26 cellular contexts compared by ENCODE assay signal in genomic region chr15:52445954-52446353, GRCh38.
"Had no signal": no experiment of that assay in that cellular context is flagged by ENCODE, and none has a peak within 500 bp of the region (broad histone marks: within the 10 kb centered on the region; RNA-seq: fewer than 3 reads in every experiment).

No MANE protein-coding gene starts in this region.

- H3K27ac Mint-ChIP-seq: activated naive CD4-positive, alpha-beta T cell treated with anti-CD3 and anti-CD28 coated beads, Interleukin-2, amount 10 ng/mL, durations not matched to agents 7 days and 5 days; activated naive CD8-positive, alpha-beta T cell treated with anti-CD3 and anti-CD28 coated beads, Interleukin-2, amount 10 ng/mL, durations not matched to agents 7 days and 5 days; activated T-helper 1 cell treated with anti-CD3 and anti-CD28 coated beads, Interleukin-12 subunit alpha, Interleukin-12 subunit beta, Interleukin-2, Interleukin-4 antibody, amounts not matched to agents 30 ng/mL and 10 ng/mL and 1 ng/mL, durations not matched to agents 14 hours and 24 hours and 36 hours; endodermal cell; nephron; stimulated activated naive B cell treated with anti-CD40 and anti-IgM and Interleukin-4, amounts not matched to agents 10 μg/mL and 1 μg/mL and 100 μg/mL, for 72 hours had no signal

- H3K4me3 ChIP-seq: heart right ventricle, left lung, sigmoid colon, stomach, transverse colon had no signal

- H3K27me3 ChIP-seq: brain microvascular endothelial cell, foreskin keratinocyte, heart right ventricle, left lung, sigmoid colon, stomach, transverse colon had no signal

- DNase-seq: activated CD4-positive, alpha-beta T cell treated with anti-CD3 and anti-CD28 coated beads for 48 hours; activated CD4-positive, alpha-beta T cell treated with anti-CD3 and anti-CD28 coated beads, Interleukin-2, amount 50 U/mL, for 48 hours; activated CD8-positive, alpha-beta memory T cell treated with anti-CD3 and anti-CD28 coated beads, Interleukin-2, amount 50 U/mL, for 4 hours; activated gamma-delta T cell; activated naive CD4-positive, alpha-beta T cell treated with anti-CD3 and anti-CD28 coated beads, Interleukin-2, amount 10 ng/mL, durations not matched to agents 7 days and 5 days; activated naive CD8-positive, alpha-beta T cell treated with anti-CD3 and anti-CD28 coated beads, Interleukin-2, amount 10 ng/mL, durations not matched to agents 7 days and 5 days; activated T-cell treated with anti-CD3 and anti-CD28 coated beads, Interleukin-2, amount 50 U/mL, for 1 hour; brain microvascular endothelial cell; caudate nucleus; cortex of kidney; endodermal cell; foreskin keratinocyte; heart right ventricle; left lung; sigmoid colon; stimulated activated CD4-positive, alpha-beta T cell treated with anti-CD3 and anti-CD28 coated beads, Interleukin-15, amount 100 ng/mL, for 24 hours; stimulated activated CD4-positive, alpha-beta T cell treated with anti-CD3 and anti-CD28 coated beads, Interleukin-2, amount 100 ng/mL, for 24 hours; stimulated activated naive B cell treated with anti-CD40 and anti-IgM and Interleukin-4, amounts not matched to agents 10 μg/mL and 1 μg/mL and 100 μg/mL, for 72 hours; stomach; T-helper 9 cell; transverse colon had no signal

- H3K9me3 Mint-ChIP-seq: activated naive CD4-positive, alpha-beta T cell treated with anti-CD3 and anti-CD28 coated beads, Interleukin-2, amount 10 ng/mL, durations not matched to agents 7 days and 5 days; activated naive CD8-positive, alpha-beta T cell treated with anti-CD3 and anti-CD28 coated beads, Interleukin-2, amount 10 ng/mL, durations not matched to agents 7 days and 5 days; activated T-helper 1 cell treated with anti-CD3 and anti-CD28 coated beads, Interleukin-12 subunit alpha, Interleukin-12 subunit beta, Interleukin-2, Interleukin-4 antibody, amounts not matched to agents 30 ng/mL and 10 ng/mL and 1 ng/mL, durations not matched to agents 14 hours and 24 hours and 36 hours; stimulated activated naive B cell treated with anti-CD40 and anti-IgM and Interleukin-4, amounts not matched to agents 10 μg/mL and 1 μg/mL and 100 μg/mL, for 72 hours had no signal

- H3K36me3 ChIP-seq: brain microvascular endothelial cell, heart right ventricle, left lung, sigmoid colon, stomach, transverse colon had no signal

- H3K9me3 ChIP-seq: left lung, sigmoid colon, stomach, transverse colon had no signal

- H3K4me1 Mint-ChIP-seq: nephron had no signal

- H3K27me3 Mint-ChIP-seq: activated naive CD4-positive, alpha-beta T cell treated with anti-CD3 and anti-CD28 coated beads, Interleukin-2, amount 10 ng/mL, durations not matched to agents 7 days and 5 days; activated naive CD8-positive, alpha-beta T cell treated with anti-CD3 and anti-CD28 coated beads, Interleukin-2, amount 10 ng/mL, durations not matched to agents 7 days and 5 days; stimulated activated naive B cell treated with anti-CD40 and anti-IgM and Interleukin-4, amounts not matched to agents 10 μg/mL and 1 μg/mL and 100 μg/mL, for 72 hours had no signal

- H3K27ac ChIP-seq: brain microvascular endothelial cell, foreskin keratinocyte, left lung, sigmoid colon, stomach, transverse colon, VCaP had no signal

- ATAC-seq: activated CD4-positive, CD25-positive, alpha-beta regulatory T cell treated with anti-CD3 and anti-CD28 coated beads, Interleukin-2, amount 50 U/mL, for 24 hours; esophagus mucosa; foreskin keratinocyte; left lung; stimulated activated naive B cell treated with anti-CD40 and anti-IgM and Interleukin-4, amounts not matched to agents 10 μg/mL and 1 μg/mL and 100 μg/mL, for 72 hours had no signal

- H3K4me3 Mint-ChIP-seq: activated naive CD4-positive, alpha-beta T cell treated with anti-CD3 and anti-CD28 coated beads, Interleukin-2, amount 10 ng/mL, durations not matched to agents 7 days and 5 days; activated naive CD8-positive, alpha-beta T cell treated with anti-CD3 and anti-CD28 coated beads, Interleukin-2, amount 10 ng/mL, durations not matched to agents 7 days and 5 days; activated T-helper 1 cell treated with anti-CD3 and anti-CD28 coated beads, Interleukin-12 subunit alpha, Interleukin-12 subunit beta, Interleukin-2, Interleukin-4 antibody, amounts not matched to agents 30 ng/mL and 10 ng/mL and 1 ng/mL, durations not matched to agents 14 hours and 24 hours and 36 hours; endodermal cell; nephron; stimulated activated naive B cell treated with anti-CD40 and anti-IgM and Interleukin-4, amounts not matched to agents 10 μg/mL and 1 μg/mL and 100 μg/mL, for 72 hours had no signal
